ENCODE assay signal across 8 cellular contexts in the genomic region with DNA sequence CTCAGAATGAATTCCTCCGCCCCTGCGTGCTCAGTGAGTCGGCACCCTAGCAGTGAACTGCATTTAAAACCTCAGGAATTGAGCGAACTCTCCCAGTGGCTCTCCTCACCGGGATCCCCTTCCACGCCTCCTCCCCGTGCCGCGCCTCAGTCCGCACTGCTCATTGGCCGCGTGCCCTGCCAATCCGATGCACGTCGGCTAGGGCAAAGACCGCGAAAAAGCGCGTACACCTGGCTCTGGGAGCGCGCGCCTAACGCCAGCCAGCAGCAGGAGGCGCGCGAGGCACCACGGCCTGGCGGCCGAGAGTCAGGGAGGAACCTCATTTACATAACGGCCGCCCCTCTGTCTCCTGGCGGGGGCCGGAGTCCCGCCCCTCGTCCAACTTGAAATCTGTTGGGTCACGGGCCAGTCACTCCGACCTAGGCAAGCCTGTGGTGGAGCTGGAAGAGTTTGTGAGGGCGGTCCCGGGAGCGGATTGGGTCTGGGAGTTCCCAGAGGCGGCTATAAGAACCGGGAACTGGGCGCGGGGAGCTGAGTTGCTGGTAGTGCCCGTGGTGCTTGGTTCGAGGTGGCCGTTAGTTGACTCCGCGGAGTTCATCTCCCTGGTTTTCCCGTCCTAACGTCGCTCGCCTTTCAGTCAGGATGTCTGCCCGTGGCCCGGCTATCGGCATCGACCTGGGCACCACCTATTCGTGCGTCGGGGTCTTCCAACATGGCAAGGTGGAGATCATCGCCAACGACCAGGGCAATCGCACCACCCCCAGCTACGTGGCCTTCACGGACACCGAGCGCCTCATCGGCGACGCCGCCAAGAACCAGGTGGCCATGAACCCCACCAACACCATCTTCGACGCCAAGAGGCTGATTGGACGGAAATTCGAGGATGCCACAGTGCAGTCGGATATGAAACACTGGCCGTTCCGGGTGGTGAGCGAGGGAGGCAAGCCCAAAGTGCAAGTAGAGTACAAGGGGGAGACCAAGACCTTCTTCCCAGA. TPM values are rescaled to one million over a fixed set of nuclear protein-coding genes. Genes with fewer than 3 reads are reported as not detected.
DNase-seq lines count a peak whose midpoint lies in the region; ATAC-seq and TF ChIP-seq lines count a peak whose summit lies in the region.

A gene (plus strand): TSS at position 534 of the 995 bp plus-strand sequence. CDS start 109 bp downstream, at position 643.

- H4K20me1 ChIP-seq in osteoblast (ENCODE audit: insufficient read depth, low read length), result no peaks in the 10 kb centered on the region

- peaks cover 11% of the 10 kb centered on the region for H3K4me1 ChIP-seq in osteoblast (ENCODE audit: insufficient read depth, low read length)
- peaks cover 3 to 33% of the 10 kb centered on the region in 2 donors for H3K4me1 ChIP-seq in thoracic aorta (ENCODE audit: control insufficient read depth in 1 of 2, low read depth in 2 of 2)

- H3K9me3 Mint-ChIP-seq in activated naive CD8-positive, alpha-beta T cell (ENCODE audit: low read depth), result no peaks in the 10 kb centered on the region
- H3K9me3 Mint-ChIP-seq in glutamatergic neuron (ENCODE audit: unreplicated experiment), result peaks cover 9% of the 10 kb centered on the region

- peak within 1 kb of the TSS; percentile 97 for H3K4me3 Mint-ChIP-seq in activated naive CD8-positive, alpha-beta T cell
- H3K4me3 Mint-ChIP-seq in glutamatergic neuron (ENCODE audit: unreplicated experiment), result peak within 1 kb of the TSS; percentile 85

- peak within 1 kb of the TSS; percentile 86 for H2AFZ ChIP-seq in osteoblast (ENCODE audit: low read length)

- H3K79me2 ChIP-seq in osteoblast (ENCODE audit: insufficient read depth, low read length), result no peaks in the 10 kb centered on the region

- H3K4me3 ChIP-seq in osteoblast (ENCODE audit: insufficient read depth, low read length) (peak within 1 kb of the TSS; percentile 77), thoracic aorta (peak within 1 kb of the TSS; percentile 82)

- H3K27ac Mint-ChIP-seq in activated naive CD8-positive, alpha-beta T cell, result peak within 1 kb of the TSS; percentile 89
- H3K27ac Mint-ChIP-seq in glutamatergic neuron (ENCODE audit: unreplicated experiment), result peak within 1 kb of the TSS; percentile 96

- TF ChIP-seq CTCF in glutamatergic neuron (IDR thresholded peaks at IDR 0.05; ENCODE audit: partially characterized antibody, unreplicated experiment) (peak; percentile 54), osteoblast (IDR thresholded peaks at IDR 0.05; ENCODE audit: extremely low read depth, low read depth, low read length) (peak; percentile 73), thoracic aorta (IDR thresholded peaks at IDR 0.05) (peak; percentile 64)

- peaks cover 33% of the 10 kb centered on the region for H3K4me1 Mint-ChIP-seq in activated naive CD8-positive, alpha-beta T cell (ENCODE audit: low read depth)
- peaks cover 15% of the 10 kb centered on the region for H3K4me1 Mint-ChIP-seq in glutamatergic neuron (ENCODE audit: low read depth, unreplicated experiment)

- ATAC-seq in GM21825 (IDR thresholded peaks at IDR 0.05; ENCODE audit: unreplicated experiment), result peak; percentile 93
- ATAC-seq in thoracic aorta (ENCODE audit: insufficient number of reproducible peaks, low FRiP score, low read depth), result peak; percentile 92

- peak; percentile 100 for DNase-seq in Daoy (ENCODE audit: low read depth)
- DNase-seq in LHCN-M2 (ENCODE audit: low read depth), result peak; percentile 98
- DNase-seq in SK-N-DZ (ENCODE audit: low spot score), result peak; percentile 92
- DNase-seq in glutamatergic neuron, result peak; percentile 99
- DNase-seq in osteoblast (ENCODE audit: insufficient read length, low spot score, missing footprints), result peak; percentile 99
- DNase-seq in thoracic aorta (ENCODE audit: low spot score), result peak; percentile 98

- H3K9me3 ChIP-seq in osteoblast (ENCODE audit: low read depth, low read length), result peaks cover 10% of the 10 kb centered on the region
- H3K9me3 ChIP-seq in thoracic aorta, result no peaks in the 10 kb centered on the region

- H3K36me3 Mint-ChIP-seq in activated naive CD8-positive, alpha-beta T cell, result no peaks in the 10 kb centered on the region
- no peaks in the 10 kb centered on the region for H3K36me3 Mint-ChIP-seq in glutamatergic neuron (ENCODE audit: unreplicated experiment)

- H3K36me3 ChIP-seq in osteoblast (ENCODE audit: insufficient read depth, low read length) (no peaks in the 10 kb centered on the region), thoracic aorta (no peaks in the 10 kb centered on the region)

- H3K27me3 Mint-ChIP-seq in activated naive CD8-positive, alpha-beta T cell, result peaks cover 1% of the 10 kb centered on the region
- H3K27me3 Mint-ChIP-seq in glutamatergic neuron (ENCODE audit: unreplicated experiment), result peaks cover 14% of the 10 kb centered on the region

- H3K27ac ChIP-seq in osteoblast (ENCODE audit: low read depth, low read length) (peak within 1 kb of the TSS; percentile 35), thoracic aorta (peak within 1 kb of the TSS; percentile 84 to 92)

- H3K4me2 ChIP-seq in osteoblast (ENCODE audit: insufficient read depth, low read length), result peak within 1 kb of the TSS; percentile 94

- peaks cover 20% of the 10 kb centered on the region for H3K27me3 ChIP-seq in osteoblast (ENCODE audit: insufficient read depth, low read length)
- H3K27me3 ChIP-seq in thoracic aorta (replicated peaks; ENCODE audit: insufficient read depth), result no peaks in the 10 kb centered on the region

RNA-seq across cellular contexts. Expression of the gene that starts here (rescaled TPM):
- 5.6 and 6.1 TPM in 2 replicates for total RNA-seq in Daoy (2014; rRNA removed; shearing (Covaris generic))
- total RNA-seq in LHCN-M2 (2014; rRNA removed) (16.7 TPM in 2 replicates), glutamatergic neuron (ENCODE audit: unreplicated experiment) (23.9 TPM), osteoblast (1.8 and 4.0 TPM in 2 replicates), thoracic aorta (10 to 100 TPM; 28.5 to 33.7 TPM)
- 18.8 TPM for polyA plus RNA-seq in LHCN-M2 (2012)
- 2.0 TPM in 2 replicates for polyA plus RNA-seq in SK-N-DZ (2014; cell fraction: cytosol; rRNA removed)
- 1.3 and 2.4 TPM in 2 replicates for polyA plus RNA-seq in SK-N-DZ (2014; cell fraction: nucleus; rRNA removed)

Comparison
In these comparisons a context has a peak if more than half of its experiments do, and no peak if none do; other contexts are left out.
1. Peak in every context shown above with its lines: DNase-seq, ATAC-seq, H3K4me3 ChIP-seq and H3K27ac ChIP-seq.